30 cellular contexts compared by ENCODE assay signal in genomic region chr11:72061739-72062396, GRCh38. TPM values are rescaled to one million over a fixed set of nuclear protein-coding genes. Genes with fewer than 3 reads are reported as not detected.
DNase-seq lines count a peak whose midpoint lies in the region; FAIRE-seq and TF ChIP-seq lines count a peak whose summit lies in the region.
"Had no signal": no experiment of that assay in that cellular context is flagged by ENCODE, and none has a peak within 500 bp of the region (broad histone marks: within the 10 kb centered on the region; RNA-seq: fewer than 3 reads in every experiment).

No MANE protein-coding gene starts in this region.

- H3K9me2 ChIP-seq in OCI-LY7 (ENCODE audit: insufficient read depth, low read length), result no peaks in the 10 kb centered on the region

- H3K4me1 Mint-ChIP-seq in CD14-positive monocyte (peaks cover 15% of the 10 kb centered on the region), nephron progenitor cell (no peaks in the 10 kb centered on the region)

- H3K27ac ChIP-seq in OCI-LY7 (ENCODE audit: low read depth, low read length, poor library complexity, severe bottlenecking), result peak overlapping the region; percentile 9
- H3K27ac ChIP-seq: dorsolateral prefrontal cortex, right lobe of liver had no signal

- H3K4me2 ChIP-seq in OCI-LY7 (ENCODE audit: low read length), result peak overlapping the region; percentile 24; the same call in 1 of the 2 replicates

- TF ChIP-seq POLR2A in GM12891 (IDR thresholded peaks at IDR 0.05; ENCODE audit: low read depth, low read length), result no peak

- H3K27ac Mint-ChIP-seq in CD14-positive monocyte (peak overlapping the region; percentile 30 to 92 (median 87)), nephron progenitor cell (peak overlapping the region; percentile 31)
- H3K27ac Mint-ChIP-seq: CD8-positive, alpha-beta T cell had no signal

- in situ Hi-C loops in GM13976 (cut with MboI; ENCODE audit: low sequenced_read_pairs, unreplicated experiment), result no loop called here

- H3K4me3 Mint-ChIP-seq in CD14-positive monocyte, result peak overlapping the region in 1 of 2 donors; percentile 49
- H3K4me3 Mint-ChIP-seq in nephron progenitor cell, result no peak overlapping the region
- H3K4me3 Mint-ChIP-seq: CD8-positive, alpha-beta T cell had no signal

- POLR2A ChIA-PET in OCI-LY7 (lab: Charles Lee), result interaction anchor here (0.6 to 1.2 kb wide), 2 partner anchors 16 to 25 kb away, joined by 3 to 5 read pairs; no protein-coding TSS in a partner anchor

- no peak overlapping the region for H2AFZ ChIP-seq in OCI-LY7 (ENCODE audit: low read length)

- no peaks in the 10 kb centered on the region for H3K9me3 Mint-ChIP-seq in CD14-positive monocyte
- no peaks in the 10 kb centered on the region for H3K9me3 Mint-ChIP-seq in nephron progenitor cell
- H3K9me3 Mint-ChIP-seq: CD8-positive, alpha-beta T cell had no signal

- H3K4me3 ChIP-seq in OCI-LY7 (ENCODE audit: low read depth, low read length, poor library complexity, severe bottlenecking), result no peak overlapping the region
- H3K4me3 ChIP-seq: dorsolateral prefrontal cortex, MG63, right lobe of liver had no signal

- CTCF ChIA-PET in OCI-LY7 (lab: Charles Lee; ENCODE audit: unreplicated experiment), result no interaction called here

- H3K4me1 ChIP-seq in OCI-LY7 (ENCODE audit: insufficient read depth, low read length, poor library complexity, severe bottlenecking), result peaks cover 8% of the 10 kb centered on the region

- peaks cover 29 to 60% of the 10 kb centered on the region in 2 donors for H3K36me3 Mint-ChIP-seq in CD14-positive monocyte
- H3K36me3 Mint-ChIP-seq in nephron progenitor cell (ENCODE audit: low read depth), result peaks cover 19% of the 10 kb centered on the region

- no peak for FAIRE-seq in GM12891 (lab: Jason Lieb, UNC)
- FAIRE-seq: endothelial cell of umbilical vein, urothelium cell line had no signal

- no TSS peak for BruUV-seq in OCI-LY7 (replicated peaks; lab: Mats Ljungman, UMichigan)

- H4K20me1 ChIP-seq in OCI-LY7 (ENCODE audit: insufficient read depth, low read length), result no peaks in the 10 kb centered on the region

- intact Hi-C loops in CD14-positive monocyte (cut with micrococcal nuclease) (no loop called here), OCI-LY7 (cut with micrococcal nuclease; ENCODE audit: unreplicated experiment) (no loop called here)

- DNase-seq in CD14-positive monocyte (ENCODE audit: low spot score), result no peak
- no peak for DNase-seq in GM12891 (ENCODE audit: insufficient read length, low spot score)
- DNase-seq in OCI-LY7 (ENCODE audit: low spot score), result peak; percentile 24
- DNase-seq in nephron progenitor cell, result no peak
- DNase-seq in COLO829 (ENCODE audit: low spot score), result no peak
- no peak for DNase-seq in activated naive CD4-positive, alpha-beta T cell treated with anti-CD3 and anti-CD28 coated beads, Interleukin-2, amount 50 U/mL, for 16 hours
- no peak for DNase-seq in GM13976 (ENCODE audit: low spot score)
- DNase-seq: activated CD4-positive, CD25-positive, alpha-beta regulatory T cell; activated effector memory CD4-positive, alpha-beta T cell treated with Interleukin-2 at 50 U/mL for 16 hours; activated T-cell treated with anti-CD3 and anti-CD28 coated beads for 4 hours; CD8-positive, alpha-beta T cell; central memory CD4-positive, alpha-beta T cell; dorsolateral prefrontal cortex; KBM-7; mesendoderm; MG63; NCI-H1436 treated with DMSO at 0.1 percent for 48 hours; NCI-H2107; NCI-H446; SHP77; stimulated activated CD4-positive, alpha-beta T cell treated with anti-CD3 and anti-CD28 coated beads, Interleukin-12 subunit alpha, Interleukin-12 subunit beta, amount 100 ng/mL, for 4 hours; stimulated activated CD4-positive, alpha-beta T cell treated with anti-CD3 and anti-CD28 coated beads, Interleukin-4, amount 100 ng/mL, for 24 hours; stimulated activated naive CD4-positive, alpha-beta T cell had no signal

- H3K36me3 ChIP-seq in OCI-LY7 (ENCODE audit: insufficient read depth, low read length), result peaks cover 46% of the 10 kb centered on the region
- H3K36me3 ChIP-seq: right lobe of liver had no signal

- H3K79me2 ChIP-seq in OCI-LY7 (ENCODE audit: insufficient read depth, low read depth, low read length), result peaks cover 4% of the 10 kb centered on the region; the same call in 1 of the 2 replicates

- H3K9me3 ChIP-seq in OCI-LY7 (ENCODE audit: low read length), result no peaks in the 10 kb centered on the region
- H3K9me3 ChIP-seq: MG63, right lobe of liver had no signal

- TF ChIP-seq CTCF in CD14-positive monocyte (IDR thresholded peaks at IDR 0.05), result no peak
- TF ChIP-seq CTCF in OCI-LY7 (conservative IDR thresholded peaks at IDR 0.05; ENCODE audit: low read length), result no peak
- no peak for TF ChIP-seq CTCF in nephron progenitor cell (IDR thresholded peaks at IDR 0.05)
- no peak for TF ChIP-seq CTCF in GM13976 (IDR thresholded peaks at IDR 0.05; ENCODE audit: borderline replicate concordance, control extremely low read depth, extremely low read depth, insufficient read depth, missing control alignments)

- H3K27me3 Mint-ChIP-seq in CD14-positive monocyte (ENCODE audit: low read depth in 3 of 3) (peaks cover 0 to 1% (median 0%) of the 10 kb centered on the region in 3 donors), nephron progenitor cell (ENCODE audit: low read depth, poor library complexity) (no peaks in the 10 kb centered on the region)

TF ChIP-seq in GM12891, 5 proteins besides CTCF, POLR2A, EP300 and RAD21:
- TF ChIP-seq SPI1 (IDR thresholded peaks at IDR 0.05; ENCODE audit: low read depth, low read length) (peak; percentile 80), PAX5 (IDR thresholded peaks at IDR 0.05; ENCODE audit: insufficient read depth, low read length, severe bottlenecking) (no peak)
TF ChIP-seq in GM12891: peak in this region for 1.

RNA-seq across cellular contexts. Expression of gene NUMA1, which starts 18.5 kb away (rescaled TPM):
- polyA plus RNA-seq in CD14-positive monocyte, result 10 to 100 TPM in 1 of 2 donors, 1 to 10 TPM in 1; 4.1 to 12.4 TPM
- 80.9 TPM for polyA plus RNA-seq in GM12891 (2012; ENCODE audit: low read depth, missing spikeins)
- total RNA-seq in OCI-LY7 (2014; rRNA removed; shearing (Covaris generic)), result 159 and 160 TPM in 2 replicates
- total RNA-seq in OCI-LY7 (2022), result 148 and 172 TPM in 2 replicates

RNA-seq across cellular contexts. Expression of gene LRRC51, which starts 18.8 kb away (rescaled TPM):
- 1 to 10 TPM; 1.6 to 1.9 TPM for polyA plus RNA-seq in CD14-positive monocyte
- 4.9 TPM for polyA plus RNA-seq in GM12891 (2012; ENCODE audit: low read depth, missing spikeins)
- 15.3 and 21.1 TPM in 2 replicates for total RNA-seq in OCI-LY7 (2014; rRNA removed; shearing (Covaris generic))
- total RNA-seq in OCI-LY7 (2022), result 9.9 and 10.8 TPM in 2 replicates

RNA-seq across cellular contexts. Expression of gene LAMTOR1, which starts 41.2 kb away (rescaled TPM):
- 100 to 1,000 TPM; 256 to 292 TPM for polyA plus RNA-seq in CD14-positive monocyte
- 82.0 TPM for polyA plus RNA-seq in GM12891 (2012; ENCODE audit: low read depth, missing spikeins)
- 50.7 and 64.1 TPM in 2 replicates for total RNA-seq in OCI-LY7 (2014; rRNA removed; shearing (Covaris generic))
- 58.6 and 61.8 TPM in 2 replicates for total RNA-seq in OCI-LY7 (2022)

RNA-seq across cellular contexts. Expression of gene TOMT, which starts 43.9 kb away (rescaled TPM):
- polyA plus RNA-seq in CD14-positive monocyte, result not detected
- not detected for polyA plus RNA-seq in GM12891 (2012; ENCODE audit: low read depth, missing spikeins)
- total RNA-seq in OCI-LY7 (2014; rRNA removed; shearing (Covaris generic)), result not detected in 2 replicates
- not detected in 2 replicates for total RNA-seq in OCI-LY7 (2022)
- total RNA-seq: CD8-positive, alpha-beta T cell; endothelial cell of umbilical vein; fibroblast of lung; glomerular endothelial cell; posterior vena cava; temporal lobe had no signal
- polyA plus RNA-seq: endothelial cell of umbilical vein, fibroblast of lung had no signal

RNA-seq across cellular contexts. Expression of gene ANAPC15, which starts 50.6 kb away (rescaled TPM):
- polyA plus RNA-seq in CD14-positive monocyte, result 100 to 1,000 TPM in 1 of 2 donors, 10 to 100 TPM in 1; 94.8 to 112 TPM
- polyA plus RNA-seq in GM12891 (2012; ENCODE audit: low read depth, missing spikeins), result 80.1 TPM
- 48.2 and 77.7 TPM in 2 replicates for total RNA-seq in OCI-LY7 (2014; rRNA removed; shearing (Covaris generic))
- total RNA-seq in OCI-LY7 (2022), result 61.2 and 62.4 TPM in 2 replicates
